ENCODE assay signal across 17 cellular contexts in genomic region chr15:38648116-38648843, GRCh38.
DNase-seq lines count a peak whose midpoint lies in the region; ATAC-seq and TF ChIP-seq lines count a peak whose summit lies in the region.
"Had no signal": no experiment of that assay in that cellular context is flagged by ENCODE, and none has a peak within 500 bp of the region (broad histone marks: within the 10 kb centered on the region; RNA-seq: fewer than 3 reads in every experiment).

No MANE protein-coding gene starts in this region.

- H3K9me3 ChIP-seq in CD4-positive, alpha-beta T cell (ENCODE audit: control insufficient read depth, low read length), result no peaks in the 10 kb centered on the region
- H3K9me3 ChIP-seq in lower lobe of right lung, result no peaks in the 10 kb centered on the region

- no peaks in the 10 kb centered on the region for H3K4me1 ChIP-seq in lower lobe of right lung
- H3K4me1 ChIP-seq: gastroesophageal sphincter had no signal

- CTCF ChIA-PET in CD4-positive, alpha-beta T cell (lab: Charles Lee), result interaction anchor here (1.0 to 6.5 kb wide), 4 partner anchors 14 to 84 kb away, joined by 3 to 60 read pairs (median 11); partner anchors contain the start of gene RASGRP1

- no peaks in the 10 kb centered on the region for H3K27me3 ChIP-seq in CD4-positive, alpha-beta T cell (ENCODE audit: control insufficient read depth, insufficient read depth, low read length)
- H3K27me3 ChIP-seq in lower lobe of right lung (ENCODE audit: low read depth), result no peaks in the 10 kb centered on the region
- H3K27me3 ChIP-seq: spleen had no signal

- no peak overlapping the region for H3K4me3 ChIP-seq in lower lobe of right lung
- H3K4me3 ChIP-seq: gastroesophageal sphincter, spleen had no signal

- peaks cover 81% of the 10 kb centered on the region for H3K4me1 Mint-ChIP-seq in CD4-positive, alpha-beta T cell (ENCODE audit: low read depth)
- peaks cover 66% of the 10 kb centered on the region for H3K4me1 Mint-ChIP-seq in activated naive CD8-positive, alpha-beta T cell treated with anti-CD3 and anti-CD28 coated beads, Interleukin-2, amount 10 ng/mL, durations not matched to agents 7 days and 5 days

- no peak for TF ChIP-seq CTCF in CD4-positive, alpha-beta T cell (IDR thresholded peaks at IDR 0.05)
- no peak for TF ChIP-seq CTCF in lower lobe of right lung (IDR thresholded peaks at IDR 0.05)

- H3K36me3 ChIP-seq in lower lobe of right lung, result no peaks in the 10 kb centered on the region
- H3K36me3 ChIP-seq: gastroesophageal sphincter, spleen had no signal

- ATAC-seq in CD4-positive, alpha-beta T cell (ENCODE audit: poor library complexity), result no peak
- no peak for ATAC-seq in activated naive CD8-positive, alpha-beta T cell treated with anti-CD3 and anti-CD28 coated beads, Interleukin-2, amount 10 ng/mL, durations not matched to agents 7 days and 5 days (ENCODE audit: low read depth)
- peak; percentile 52 to 58 for ATAC-seq in lower lobe of right lung
- ATAC-seq: activated T-cell treated with anti-CD3 and anti-CD28 coated beads, Interleukin-2, amount 50 U/mL, for 4 hours; gastroesophageal sphincter; stimulated activated effector memory CD8-positive, alpha-beta T cell treated with anti-CD3 and anti-CD28 coated beads, Interleukin-12 subunit alpha, Interleukin-12 subunit beta, amount 100 ng/mL, for 72 hours had no signal

- H3K27ac ChIP-seq in CD4-positive, alpha-beta T cell (ENCODE audit: low read depth, low read length), result peak overlapping the region; percentile 27
- no peak overlapping the region for H3K27ac ChIP-seq in lower lobe of right lung
- H3K27ac ChIP-seq: gastroesophageal sphincter, spleen had no signal

- H3K27ac Mint-ChIP-seq in CD4-positive, alpha-beta T cell, result peak overlapping the region; percentile 93
- H3K27ac Mint-ChIP-seq in activated naive CD8-positive, alpha-beta T cell treated with anti-CD3 and anti-CD28 coated beads, Interleukin-2, amount 10 ng/mL, durations not matched to agents 7 days and 5 days, result peak overlapping the region; percentile 0
- H3K27ac Mint-ChIP-seq: IgD-negative memory B cell had no signal

- POLR2A ChIA-PET in CD4-positive, alpha-beta T cell (lab: Charles Lee), result interaction anchor here (0.7 to 16.9 kb wide), 8 partner anchors 9 to 91 kb away, joined by 3 to 484 read pairs (median 8); partner anchors contain the start of gene RASGRP1
- POLR2A ChIA-PET in activated naive CD8-positive, alpha-beta T cell treated with anti-CD3 and anti-CD28 coated beads, Interleukin-2, amount 10 ng/mL, durations not matched to agents 7 days and 5 days (lab: Charles Lee), result interaction anchor here (0.9 to 8.6 kb wide), 6 partner anchors 11 to 85 kb away, joined by 3 to 256 read pairs (median 42); partner anchors contain the start of gene RASGRP1

- H3K36me3 Mint-ChIP-seq in CD4-positive, alpha-beta T cell (ENCODE audit: low read depth), result no peaks in the 10 kb centered on the region
- H3K36me3 Mint-ChIP-seq in activated naive CD8-positive, alpha-beta T cell treated with anti-CD3 and anti-CD28 coated beads, Interleukin-2, amount 10 ng/mL, durations not matched to agents 7 days and 5 days, result peaks cover 8% of the 10 kb centered on the region
- H3K36me3 Mint-ChIP-seq: stimulated activated effector memory CD8-positive, alpha-beta T cell treated with anti-CD3 and anti-CD28 coated beads, Interleukin-12 subunit alpha, Interleukin-12 subunit beta, amount 100 ng/mL, for 72 hours had no signal

- intact Hi-C loops in CD4-positive, alpha-beta T cell (cut with DNase I, micrococcal nuclease), result loop anchor here in 1 of 2 experiments (5.0 kb wide), 1 partner anchor 41 kb away; no protein-coding TSS in a partner anchor
- intact Hi-C loops in lower lobe of right lung (cut with DNase I), result no loop called here

- peak overlapping the region; percentile 72 for H3K4me3 Mint-ChIP-seq in CD4-positive, alpha-beta T cell
- H3K4me3 Mint-ChIP-seq in activated naive CD8-positive, alpha-beta T cell treated with anti-CD3 and anti-CD28 coated beads, Interleukin-2, amount 10 ng/mL, durations not matched to agents 7 days and 5 days, result no peak overlapping the region
- H3K4me3 Mint-ChIP-seq: activated T-cell treated with anti-CD3 and anti-CD28 coated beads, Interleukin-2, amount 50 U/mL, for 4 hours; IgD-negative memory B cell; stimulated activated effector memory CD8-positive, alpha-beta T cell treated with anti-CD3 and anti-CD28 coated beads, Interleukin-12 subunit alpha, Interleukin-12 subunit beta, amount 100 ng/mL, for 72 hours had no signal

- DNase-seq in CD4-positive, alpha-beta T cell, result no peak
- peak; percentile 23 for DNase-seq in HPDE6-E6E7 (ENCODE audit: extremely low spot score)
- DNase-seq in activated naive CD8-positive, alpha-beta T cell treated with anti-CD3 and anti-CD28 coated beads, Interleukin-2, amount 10 ng/mL, durations not matched to agents 7 days and 5 days, result no peak
- DNase-seq in lower lobe of right lung, result no peak
- no peak for DNase-seq in NCI-H2081 (lab: John Stamatoyannopoulos, UW)
- DNase-seq in NCI-H1436 treated with DMSO at 0.1 percent for 48 hours (lab: John Stamatoyannopoulos, UW), result no peak
- DNase-seq in activated CD8-positive, alpha-beta memory T cell treated with anti-CD3 and anti-CD28 coated beads for 24 hours, result no peak
- no peak for DNase-seq in DMS114 treated with DMSO at 0.1 percent for 48 hours (lab: John Stamatoyannopoulos, UW; ENCODE audit: unreplicated experiment)
- DNase-seq: activated T-cell treated with anti-CD3 and anti-CD28 coated beads, Interleukin-2, amount 50 U/mL, for 4 hours; anterior cingulate cortex; NCI-H1048; SHP77; spleen; T1000 had no signal

- no peaks in the 10 kb centered on the region for H3K27me3 Mint-ChIP-seq in CD4-positive, alpha-beta T cell
- no peaks in the 10 kb centered on the region for H3K27me3 Mint-ChIP-seq in activated naive CD8-positive, alpha-beta T cell treated with anti-CD3 and anti-CD28 coated beads, Interleukin-2, amount 10 ng/mL, durations not matched to agents 7 days and 5 days
- H3K27me3 Mint-ChIP-seq: IgD-negative memory B cell had no signal

- no peaks in the 10 kb centered on the region for H3K9me3 Mint-ChIP-seq in CD4-positive, alpha-beta T cell
- H3K9me3 Mint-ChIP-seq in activated naive CD8-positive, alpha-beta T cell treated with anti-CD3 and anti-CD28 coated beads, Interleukin-2, amount 10 ng/mL, durations not matched to agents 7 days and 5 days, result no peaks in the 10 kb centered on the region
- H3K9me3 Mint-ChIP-seq: activated T-cell treated with anti-CD3 and anti-CD28 coated beads, Interleukin-2, amount 50 U/mL, for 4 hours; IgD-negative memory B cell; stimulated activated effector memory CD8-positive, alpha-beta T cell treated with anti-CD3 and anti-CD28 coated beads, Interleukin-12 subunit alpha, Interleukin-12 subunit beta, amount 100 ng/mL, for 72 hours had no signal

Comparison
In these comparisons a context has a peak if more than half of its experiments do, and no peak if none do; other contexts are left out.
1. ATAC-seq: peak in lower lobe of right lung (2 of 2); none in CD4-positive, alpha-beta T cell (single experiment) and activated naive CD8-positive, alpha-beta T cell treated with anti-CD3 and anti-CD28 coated beads, Interleukin-2, amount 10 ng/mL, durations not matched to agents 7 days and 5 days (single experiment).